8 cellular contexts compared by ENCODE assay signal in genomic region chr13:21673592-21674270, GRCh38. TPM values are rescaled to one million over a fixed set of nuclear protein-coding genes. Genes with fewer than 3 reads are reported as not detected.
DNase-seq lines count a peak whose midpoint lies in the region; ATAC-seq and TF ChIP-seq lines count a peak whose summit lies in the region.

No MANE protein-coding gene starts in this region.

- peaks cover 58% of the 10 kb centered on the region for H3K27me3 ChIP-seq in NT2/D1 (ENCODE audit: insufficient read depth, insufficient read length)
- no peaks in the 10 kb centered on the region for H3K27me3 ChIP-seq in right atrium auricular region
- peaks cover 0 to 56% (median 8%) of the 10 kb centered on the region in 3 donors for H3K27me3 ChIP-seq in psoas muscle (ENCODE audit: insufficient read depth in 3 of 3, low read length in 2 of 3)

- H3K4me1 ChIP-seq in NT2/D1 (ENCODE audit: insufficient read depth, insufficient read length) (no peaks in the 10 kb centered on the region), right atrium auricular region (peaks cover 0 to 69% of the 10 kb centered on the region in 2 donors), psoas muscle (peaks cover 17% of the 10 kb centered on the region)

- ATAC-seq in HG02678 (IDR thresholded peaks at IDR 0.05; ENCODE audit: unreplicated experiment) (peak; percentile 29), psoas muscle (peak; percentile 43 to 57 (median 50)), GM21717 (IDR thresholded peaks at IDR 0.05; ENCODE audit: unreplicated experiment) (no peak)

- DNase-seq in activated T-cell treated with anti-CD3 and anti-CD28 coated beads for 1 hour (ENCODE audit: low read depth) (peak; percentile 21), activated T-cell treated with anti-CD3 and anti-CD28 coated beads for 4 hours (no peak), NT2/D1 (ENCODE audit: low read depth, low spot score) (no peak), right atrium auricular region (ENCODE audit: low spot score) (no peak), psoas muscle (peak; percentile 52 to 65)

- peak overlapping the region; percentile 84 to 88 for H3K27ac ChIP-seq in right atrium auricular region
- peak overlapping the region; percentile 75 for H3K27ac ChIP-seq in psoas muscle

- TF ChIP-seq CTCF in right atrium auricular region (IDR thresholded peaks at IDR 0.05) (no peak), psoas muscle (IDR thresholded peaks at IDR 0.05) (peak; percentile 18)

- H3K27me3 Mint-ChIP-seq in activated naive CD8-positive, alpha-beta T cell, result peaks cover 6% of the 10 kb centered on the region

- H3K36me3 Mint-ChIP-seq in activated naive CD8-positive, alpha-beta T cell, result no peaks in the 10 kb centered on the region

- no peak overlapping the region for H3K27ac Mint-ChIP-seq in activated naive CD8-positive, alpha-beta T cell

- peak overlapping the region; percentile 90 for H3K4me3 Mint-ChIP-seq in activated naive CD8-positive, alpha-beta T cell

- peaks cover 47% of the 10 kb centered on the region for H3K4me1 Mint-ChIP-seq in activated naive CD8-positive, alpha-beta T cell (ENCODE audit: low read depth)

- 0 to 1% (median 1%) methylated on average over 60 to 74 of the region's 74 CpGs for WGBS in psoas muscle, 3 donors

- H3K9ac ChIP-seq in NT2/D1 (ENCODE audit: insufficient read length, low read depth), result peak overlapping the region; percentile 32

- no peaks in the 10 kb centered on the region for H3K9me3 Mint-ChIP-seq in activated naive CD8-positive, alpha-beta T cell (ENCODE audit: low read depth)

- H3K36me3 ChIP-seq in NT2/D1 (ENCODE audit: insufficient read depth, insufficient read length, low read length) (no peaks in the 10 kb centered on the region), right atrium auricular region (no peaks in the 10 kb centered on the region), psoas muscle (ENCODE audit: insufficient read depth in 1 of 2, low read depth in 1 of 2) (no peaks in the 10 kb centered on the region)

- H3K4me3 ChIP-seq in NT2/D1 (ENCODE audit: insufficient read length, low read depth) (peak overlapping the region; percentile 43), right atrium auricular region (peak overlapping the region; percentile 56 to 76), psoas muscle (peak overlapping the region; percentile 79)

- intact Hi-C loops in psoas muscle (cut with DNase I), result no loop called here

- H3K9me3 ChIP-seq in NT2/D1 (ENCODE audit: insufficient read depth, low read length) (no peaks in the 10 kb centered on the region), right atrium auricular region (no peaks in the 10 kb centered on the region), psoas muscle (no peaks in the 10 kb centered on the region)

RNA-seq across cellular contexts. Expression of gene FGF9, which starts 2.9 kb away (rescaled TPM):
- total RNA-seq in right atrium auricular region, result 1 to 10 TPM; 3.2 to 5.9 TPM
- total RNA-seq in psoas muscle, result 1 to 10 TPM; 1.2 to 1.7 (median 1.6) TPM
- polyA plus RNA-seq in psoas muscle, result under 1 TPM; 0.69 to 1.00 (median 0.72) TPM

Comparison
In these comparisons a context has a peak if more than half of its experiments do, and no peak if none do; other contexts are left out.
1. DNase-seq: peak in activated T-cell treated with anti-CD3 and anti-CD28 coated beads for 1 hour (single experiment) and psoas muscle (2 of 2); none in activated T-cell treated with anti-CD3 and anti-CD28 coated beads for 4 hours (single experiment), NT2/D1 (single experiment) and right atrium auricular region (single experiment).
2. Peak in every context shown above with its lines, with median percentiles within 50 percentile points of each other: H3K4me3 ChIP-seq.